Comparison of ENCODE assay signal across 8 cellular contexts in genomic region chr2:18559941-18560796, GRCh38. TPM values are rescaled to one million over a fixed set of nuclear protein-coding genes. Genes with fewer than 3 reads are reported as not detected.
DNase-seq lines count a peak whose midpoint lies in the region; ATAC-seq, FAIRE-seq and TF ChIP-seq lines count a peak whose summit lies in the region.

Gene RDH14, minus strand, starts transcription at chr2:18560653. Its CDS starts 81 bp downstream, at chr2:18560572.

- ATAC-seq in GM18499 (IDR thresholded peaks at IDR 0.05; ENCODE audit: insufficient read depth, unreplicated experiment) = peak; percentile 96
- peak; percentile 96 for ATAC-seq in HG02943 (IDR thresholded peaks at IDR 0.05; ENCODE audit: low read depth, unreplicated experiment)
- peak; percentile 97 to 99 (median 98) for ATAC-seq in psoas muscle

- H3K4me3 ChIP-seq in right atrium auricular region = peak within 1 kb of the TSS; percentile 73 to 97
- H3K4me3 ChIP-seq in psoas muscle = peak within 1 kb of the TSS; percentile 86

- TF ChIP-seq CTCF in right atrium auricular region (IDR thresholded peaks at IDR 0.05) = peak in 1 of 2 donors; percentile 29
- TF ChIP-seq CTCF in psoas muscle (IDR thresholded peaks at IDR 0.05) = no peak

- no peaks in the 10 kb centered on the region for H3K27me3 ChIP-seq in right atrium auricular region
- H3K27me3 ChIP-seq in psoas muscle (ENCODE audit: insufficient read depth in 3 of 3, low read length in 2 of 3) = no peaks in the 10 kb centered on the region

- H3K9me3 ChIP-seq in right atrium auricular region = no peaks in the 10 kb centered on the region
- no peaks in the 10 kb centered on the region for H3K9me3 ChIP-seq in psoas muscle

- FAIRE-seq in urothelium cell line (lab: Jason Lieb, UNC) = peak; percentile 87

- intact Hi-C loops in T-helper 2 cell treated with Interferon-gamma antibody and Interleukin-4, amounts not matched to agents 100 ng/mL and 5 ng/mL, for 36 hours (cut with micrococcal nuclease) = loop anchor here (1.0 to 10.0 kb wide), 7 partner anchors 40 to 1885 kb away; partner anchors contain the start of genes GEN1, PUM2, RHOB and SMC6
- intact Hi-C loops in psoas muscle (cut with DNase I) = loop anchor here in 1 of 2 donors (10.0 kb wide), 1 partner anchor 795 kb away; the partner anchor contains the start of gene OSR1

- peak; percentile 80 for DNase-seq in NCI-H187 treated with DMSO at 0.1 percent for 48 hours (lab: John Stamatoyannopoulos, UW)
- peak; percentile 70 to 98 (median 93) for DNase-seq in anterior cingulate cortex (lab: John Stamatoyannopoulos, UW)
- peak; percentile 96 for DNase-seq in right atrium auricular region (ENCODE audit: low spot score)
- DNase-seq in psoas muscle = peak; percentile 96 to 98
- DNase-seq in urothelium cell line (ENCODE audit: low spot score) = peak; percentile 95

- peak within 1 kb of the TSS; percentile 99 to 100 for H3K27ac ChIP-seq in right atrium auricular region
- peak within 1 kb of the TSS; percentile 97 for H3K27ac ChIP-seq in psoas muscle

- peaks cover 4% of the 10 kb centered on the region for H3K36me3 ChIP-seq in right atrium auricular region
- H3K36me3 ChIP-seq in psoas muscle (ENCODE audit: insufficient read depth in 1 of 2, low read depth in 1 of 2) = peaks cover 6% of the 10 kb centered on the region in 2 donors

- 0 to 1% (median 0%) methylated on average over 50 to 84 of the region's 84 CpGs for WGBS in psoas muscle, 3 donors

- peaks cover 0 to 39% of the 10 kb centered on the region in 2 donors for H3K4me1 ChIP-seq in right atrium auricular region
- peaks cover 31% of the 10 kb centered on the region for H3K4me1 ChIP-seq in psoas muscle

RNA-seq across cellular contexts. Expression of gene RDH14, which starts in this region (rescaled TPM):
- 11.2 and 11.5 TPM in 2 replicates for total RNA-seq in T-helper 2 cell treated with Interferon-gamma antibody and Interleukin-4, amounts not matched to agents 100 ng/mL and 5 ng/mL, for 36 hours
- total RNA-seq in right atrium auricular region (10 to 100 TPM; 45.0 to 67.5 TPM), psoas muscle (10 to 100 TPM; 25.2 to 35.0 (median 28.2) TPM)
- polyA plus RNA-seq in psoas muscle = 10 to 100 TPM; 23.9 to 42.6 (median 24.4) TPM

Comparison
In these comparisons a context has a peak if more than half of its experiments do, and no peak if none do; other contexts are left out.
1. Peak in every context shown above with its lines: DNase-seq, ATAC-seq, H3K4me3 ChIP-seq and H3K27ac ChIP-seq.